Comparison of ENCODE assay signal across 11 cellular contexts in genomic region chr3:39176025-39176714, GRCh38. TPM values are rescaled to one million over a fixed set of nuclear protein-coding genes. Genes with fewer than 3 reads are reported as not detected.
A peak's percentile ranks its signal among the peaks of the same experiment; 100 is the strongest.
DNase-seq lines count a peak whose midpoint lies in the region; ATAC-seq and TF ChIP-seq lines count a peak whose summit lies in the region.
"Had no signal": no experiment of that assay in that cellular context is flagged by ENCODE, and none has a peak within 500 bp of the region (broad histone marks: within the 10 kb centered on the region; RNA-seq: fewer than 3 reads in every experiment).

No MANE protein-coding gene starts in this region.

- TF ChIP-seq CTCF in cardiac muscle cell (IDR thresholded peaks at IDR 0.05; ENCODE audit: low read depth, low read length): no peak
- TF ChIP-seq CTCF in chondrocyte (IDR thresholded peaks at IDR 0.05): no peak
- TF ChIP-seq CTCF in type B pancreatic cell (conservative IDR thresholded peaks at IDR 0.05): no peak

- H3K9me3 ChIP-seq in cardiac muscle cell (ENCODE audit: low read depth): no peaks in the 10 kb centered on the region
- H3K9me3 ChIP-seq in right cardiac atrium (ENCODE audit: control insufficient read depth, low read length): no peaks in the 10 kb centered on the region

- DNase-seq in cardiac muscle cell (ENCODE audit: low read depth in 1 of 2, low spot score in 1 of 2) (no peak), right cardiac atrium (no peak), chondrocyte (ENCODE audit: low spot score) (no peak), type B pancreatic cell (ENCODE audit: extremely low spot score, unreplicated experiment) (no peak), left lobe of liver (ENCODE audit: low spot score) (no peak)
- no peak for DNase-seq in natural killer cell treated with Interleukin-12 subunit alpha and Interleukin-12 subunit beta and Interleukin-15 and Interleukin-18, amount 100 ng/mL, for 72 hours (ENCODE audit: low spot score)
- no peak for DNase-seq in activated CD8-positive, alpha-beta memory T cell treated with anti-CD3 and anti-CD28 coated beads, Interleukin-2, amount 50 U/mL, for 4 hours
- DNase-seq: effector CD4-positive, alpha-beta T cell; NCI-H2107 had no signal

- ATAC-seq in right cardiac atrium (no peak), GM21737 (IDR thresholded peaks at IDR 0.05; ENCODE audit: unreplicated experiment) (no peak), left lobe of liver (no peak)
- ATAC-seq in natural killer cell treated with Interleukin-12 subunit alpha and Interleukin-12 subunit beta and Interleukin-15 and Interleukin-18, amount 100 ng/mL, for 72 hours: no peak

- H3K4me3 ChIP-seq in cardiac muscle cell: no peak overlapping the region
- H3K4me3 ChIP-seq in right cardiac atrium (ENCODE audit: low read length): no peak overlapping the region
- H3K4me3 ChIP-seq: SK-N-MC had no signal

- H3K9me3 Mint-ChIP-seq in chondrocyte (ENCODE audit: low read depth) (no peaks in the 10 kb centered on the region), type B pancreatic cell (no peaks in the 10 kb centered on the region)
- H3K9me3 Mint-ChIP-seq in natural killer cell treated with Interleukin-12 subunit alpha and Interleukin-12 subunit beta and Interleukin-15 and Interleukin-18, amount 100 ng/mL, for 72 hours: no peaks in the 10 kb centered on the region

- H3K27ac Mint-ChIP-seq in chondrocyte (ENCODE audit: unreplicated experiment): peak overlapping the region; percentile 19
- peak overlapping the region; percentile 63 to 69 for H3K27ac Mint-ChIP-seq in natural killer cell treated with Interleukin-12 subunit alpha and Interleukin-12 subunit beta and Interleukin-15 and Interleukin-18, amount 100 ng/mL, for 72 hours
- peak overlapping the region; percentile 63 for H3K27ac Mint-ChIP-seq in type B pancreatic cell

- 88% methylated on average over 6 of the region's 6 CpGs for WGBS in right cardiac atrium

- H3K36me3 ChIP-seq in cardiac muscle cell: no peaks in the 10 kb centered on the region

- H3K27me3 Mint-ChIP-seq in chondrocyte (ENCODE audit: low read depth) (no peaks in the 10 kb centered on the region), type B pancreatic cell (peaks cover 2% of the 10 kb centered on the region)
- peaks cover 0 to 3% of the 10 kb centered on the region in 2 donors for H3K27me3 Mint-ChIP-seq in natural killer cell treated with Interleukin-12 subunit alpha and Interleukin-12 subunit beta and Interleukin-15 and Interleukin-18, amount 100 ng/mL, for 72 hours

- H3K27ac ChIP-seq in cardiac muscle cell (peak overlapping the region; percentile 78), right cardiac atrium (ENCODE audit: low read length) (no peak overlapping the region)
- H3K27ac ChIP-seq: SK-N-MC had no signal

- H3K4me1 ChIP-seq in cardiac muscle cell (ENCODE audit: low read depth) (peaks cover 15% of the 10 kb centered on the region), right cardiac atrium (ENCODE audit: control insufficient read depth, insufficient read depth, low read length) (peaks cover 7% of the 10 kb centered on the region)

- H3K27me3 ChIP-seq in cardiac muscle cell (no peaks in the 10 kb centered on the region), right cardiac atrium (ENCODE audit: control insufficient read depth, insufficient read depth) (no peaks in the 10 kb centered on the region)

- intact Hi-C loops in right cardiac atrium (cut with DNase I): no loop called here

- H3K4me3 Mint-ChIP-seq in chondrocyte (ENCODE audit: unreplicated experiment) (no peak overlapping the region), type B pancreatic cell (peak overlapping the region; percentile 10)
- no peak overlapping the region for H3K4me3 Mint-ChIP-seq in natural killer cell treated with Interleukin-12 subunit alpha and Interleukin-12 subunit beta and Interleukin-15 and Interleukin-18, amount 100 ng/mL, for 72 hours

- H3K4me1 Mint-ChIP-seq in chondrocyte (ENCODE audit: low read depth) (peaks cover 26% of the 10 kb centered on the region), type B pancreatic cell (ENCODE audit: unreplicated experiment) (peaks cover 39% of the 10 kb centered on the region)
- peaks cover 42 to 53% of the 10 kb centered on the region in 2 donors for H3K4me1 Mint-ChIP-seq in natural killer cell treated with Interleukin-12 subunit alpha and Interleukin-12 subunit beta and Interleukin-15 and Interleukin-18, amount 100 ng/mL, for 72 hours (ENCODE audit: low read depth in 2 of 2)

- H3K36me3 Mint-ChIP-seq in chondrocyte (ENCODE audit: low read depth) (no peaks in the 10 kb centered on the region), type B pancreatic cell (no peaks in the 10 kb centered on the region)
- no peaks in the 10 kb centered on the region for H3K36me3 Mint-ChIP-seq in natural killer cell treated with Interleukin-12 subunit alpha and Interleukin-12 subunit beta and Interleukin-15 and Interleukin-18, amount 100 ng/mL, for 72 hours

RNA-seq across cellular contexts. Expression of gene XIRP1, which starts 16.2 kb away (rescaled TPM):
- total RNA-seq in cardiac muscle cell: 195 and 315 TPM in 2 replicates
- 136 and 199 TPM in 2 replicates for polyA plus RNA-seq in cardiac muscle cell
- 100 to 1,000 TPM; 152 to 278 (median 176) TPM for total RNA-seq in right cardiac atrium
- polyA plus RNA-seq in right cardiac atrium: 453 TPM
- total RNA-seq in chondrocyte: 0.10 TPM in 2 of 3 replicates, not detected in the other
- total RNA-seq in natural killer cell treated with Interleukin-12 subunit alpha and Interleukin-12 subunit beta and Interleukin-15 and Interleukin-18, amount 100 ng/mL, for 72 hours: under 1 TPM; 0.22 to 0.43 TPM
- total RNA-seq in type B pancreatic cell (ENCODE audit: low replicate concordance): 0.12 TPM in 1 of 2 replicates, not detected in the other
- total RNA-seq in left lobe of liver: not detected

RNA-seq across cellular contexts. Expression of gene CSRNP1, which starts 22.8 kb away (rescaled TPM):
- total RNA-seq in cardiac muscle cell (11.0 and 13.6 TPM in 2 replicates), right cardiac atrium (10 to 100 TPM; 10.9 to 33.2 (median 15.7) TPM), chondrocyte (15.2 to 22.3 TPM (median 21.2 TPM) in 3 replicates), type B pancreatic cell (ENCODE audit: low replicate concordance) (7.5 and 24.5 TPM in 2 replicates), left lobe of liver (9.0 TPM)
- polyA plus RNA-seq in cardiac muscle cell (9.6 and 11.7 TPM in 2 replicates), right cardiac atrium (30.5 TPM)
- total RNA-seq in natural killer cell treated with Interleukin-12 subunit alpha and Interleukin-12 subunit beta and Interleukin-15 and Interleukin-18, amount 100 ng/mL, for 72 hours: 10 to 100 TPM; 10.8 to 18.4 TPM

Comparison
In these comparisons a context has a peak if more than half of its experiments do, and no peak if none do; other contexts are left out.
1. RNA of gene XIRP1, which starts 16.2 kb away (total RNA-seq): 195 to 315 TPM in cardiac muscle cell and 152 to 278 TPM in right cardiac atrium; 0.22 to 0.43 TPM in natural killer cell treated with Interleukin-12 subunit alpha and Interleukin-12 subunit beta and Interleukin-15 and Interleukin-18, amount 100 ng/mL, for 72 hours, 0.12 TPM in type B pancreatic cell, 0.10 TPM in chondrocyte and not detected in left lobe of liver (single experiment); every median in the first group is over 100 times any median in the second.
2. Peak in every context shown above with its lines, with median percentiles within 50 percentile points of each other: H3K27ac Mint-ChIP-seq.